ENCODE assay signal across 18 cellular contexts in genomic region chr12:44019118-44019517, GRCh38.
A peak's percentile ranks its signal among the peaks of the same experiment; 100 is the strongest.
DNase-seq lines count a peak whose midpoint lies in the region; ATAC-seq and TF ChIP-seq lines count a peak whose summit lies in the region.
"Had no signal": no experiment of that assay in that cellular context is flagged by ENCODE, and none has a peak within 500 bp of the region (broad histone marks: within the 10 kb centered on the region; RNA-seq: fewer than 3 reads in every experiment).

No MANE protein-coding gene starts in this region.

- no peak overlapping the region for H2BK120ac ChIP-seq in neuronal stem cell (ENCODE audit: low read depth, low read length)

- TF ChIP-seq CTCF in PC-3 (conservative IDR thresholded peaks at IDR 0.05; ENCODE audit: low read depth, low read length), result no peak

- H3K9ac ChIP-seq in PC-3 (ENCODE audit: low read length), result no peak overlapping the region
- no peak overlapping the region for H3K9ac ChIP-seq in neuronal stem cell (ENCODE audit: low read depth, low read length, poor library complexity)
- H3K9ac ChIP-seq: BLaER1 treated with 17β-estradiol and CSF1 and Interleukin-3, amounts not matched to agents 10 nM and 100 nM had no signal

- DNase-seq in ELF-1 (ENCODE audit: low read depth, low spot score), result peak; percentile 35
- peak; percentile 14 for DNase-seq in PC-3
- DNase-seq in iPS DF 4.7 (ENCODE audit: extremely low read depth, low spot score), result peak; percentile 25
- no peak for DNase-seq in neuronal stem cell (ENCODE audit: low spot score)
- DNase-seq in NK-92 treated with Interleukin-12 subunit alpha and Interleukin-12 subunit beta, amount 100 ng/mL, for 24 hours (lab: John Stamatoyannopoulos, UW), result no peak
- no peak for DNase-seq in NCI-H2196 (lab: John Stamatoyannopoulos, UW; ENCODE audit: unreplicated experiment)
- DNase-seq: CD8-positive, alpha-beta T cell; DMS53; EL; GOT3; NCI-H1092 treated with DMSO at 0.1 percent for 48 hours; NCI-H146; NCI-H2029 treated with DMSO at 0.1 percent for 48 hours; NCI-H748 treated with DMSO at 0.1 percent for 48 hours; PC-9 had no signal

- H3K79me2 ChIP-seq in PC-3 (ENCODE audit: low read length), result no peaks in the 10 kb centered on the region

- no peaks in the 10 kb centered on the region for H3K9me2 ChIP-seq in PC-3 (replicated peaks; ENCODE audit: low read length)

- BruUV-seq in PC-3 (replicated peaks; lab: Mats Ljungman, UMichigan), result no TSS peak

- H3K18ac ChIP-seq in neuronal stem cell (ENCODE audit: low read length), result peak overlapping the region; percentile 30

- no peaks in the 10 kb centered on the region for H3F3A ChIP-seq in PC-3 (ENCODE audit: low read length, unreplicated experiment)

- no peaks in the 10 kb centered on the region for H3K27me3 ChIP-seq in PC-3 (ENCODE audit: low read length)
- H3K27me3 ChIP-seq in neuronal stem cell (ENCODE audit: control insufficient read depth in 3 of 3, insufficient read depth in 3 of 3, low read depth in 1 of 3, low read length in 3 of 3), result no peaks in the 10 kb centered on the region
- H3K27me3 ChIP-seq: BLaER1 treated with 17β-estradiol and CSF1 and Interleukin-3, amounts not matched to agents 10 nM and 100 nM had no signal

- no peak overlapping the region for H4K8ac ChIP-seq in neuronal stem cell (ENCODE audit: low read depth, low read length)

- H3K14ac ChIP-seq in neuronal stem cell (ENCODE audit: low read length), result no peak overlapping the region

- H3K4ac ChIP-seq in neuronal stem cell (ENCODE audit: low read length), result no peak overlapping the region

- H2BK12ac ChIP-seq in neuronal stem cell (ENCODE audit: low read length), result no peak overlapping the region

- H3K4me1 ChIP-seq in PC-3 (ENCODE audit: insufficient read depth, low read length) (no peaks in the 10 kb centered on the region), neuronal stem cell (ENCODE audit: control insufficient read depth in 2 of 2, insufficient read depth in 1 of 2, low read depth in 1 of 2, low read length in 2 of 2) (peaks cover 7 to 10% of the 10 kb centered on the region in 2 donors)

- POLR2A ChIA-PET in PC-3 (lab: Charles Lee; ENCODE audit: unreplicated experiment), result no interaction called here

- H4K20me1 ChIP-seq in PC-3 (ENCODE audit: low read length), result no peaks in the 10 kb centered on the region
- H4K20me1 ChIP-seq: BLaER1 treated with 17β-estradiol and CSF1 and Interleukin-3, amounts not matched to agents 10 nM and 100 nM had no signal

- H3K79me1 ChIP-seq in neuronal stem cell (ENCODE audit: low read depth, low read length), result no peaks in the 10 kb centered on the region

- H3K4me3 ChIP-seq in PC-3 (ENCODE audit: low read length), result no peak overlapping the region
- H3K4me3 ChIP-seq in neuronal stem cell (ENCODE audit: low read length in 2 of 2), result no peak overlapping the region
- H3K4me3 ChIP-seq: BLaER1 treated with 17β-estradiol and CSF1 and Interleukin-3, amounts not matched to agents 10 nM and 100 nM; K562; PC-9 had no signal

- CTCF ChIA-PET in PC-3 (lab: Charles Lee), result no interaction called here

- ATAC-seq in PC-3 (no peak), HG02852 (IDR thresholded peaks at IDR 0.05; ENCODE audit: unreplicated experiment) (no peak)
- ATAC-seq: CD8-positive, alpha-beta T cell; K562 had no signal

- no peak overlapping the region for H3K4me2 ChIP-seq in PC-3 (ENCODE audit: low read length)
- H3K4me2 ChIP-seq in neuronal stem cell (ENCODE audit: insufficient read depth, low read length, poor library complexity, severe bottlenecking), result no peak overlapping the region
- H3K4me2 ChIP-seq: BLaER1 treated with 17β-estradiol and CSF1 and Interleukin-3, amounts not matched to agents 10 nM and 100 nM; PC-9 had no signal

- no peak overlapping the region for H2BK15ac ChIP-seq in neuronal stem cell (ENCODE audit: low read length)

- H3K36me3 ChIP-seq in PC-3 (ENCODE audit: low read depth, low read length), result no peaks in the 10 kb centered on the region
- no peaks in the 10 kb centered on the region for H3K36me3 ChIP-seq in neuronal stem cell (replicated peaks in 1 of 2; ENCODE audit: control insufficient read depth in 2 of 2, insufficient read depth in 2 of 2, low read length in 2 of 2)
- H3K36me3 ChIP-seq: BLaER1 treated with 17β-estradiol and CSF1 and Interleukin-3, amounts not matched to agents 10 nM and 100 nM had no signal

- no peak overlapping the region for H4K91ac ChIP-seq in neuronal stem cell (ENCODE audit: low read depth, low read length, poor library complexity)

- WGBS in neuronal stem cell (ENCODE audit: extremely low coverage in 2 of 2, insufficient read length in 2 of 2, insufficient replicate concordance in 1 of 2), 2 donors, result no CpG with 5 or more reads among the region's 2 CpGs

- H2BK5ac ChIP-seq in neuronal stem cell (ENCODE audit: low read length), result no peak overlapping the region

- H3K23ac ChIP-seq in neuronal stem cell (ENCODE audit: low read depth, low read length, poor library complexity), result no peak overlapping the region

- intact Hi-C loops in PC-3 (cut with micrococcal nuclease), result loop anchor here (5.0 kb wide), 2 partner anchors 62 to 368 kb away; no protein-coding TSS in a partner anchor

- H2AFZ ChIP-seq in PC-3 (ENCODE audit: low read length) (no peak overlapping the region), neuronal stem cell (ENCODE audit: low read length) (peak overlapping the region; percentile 2)
- H2AFZ ChIP-seq: PC-9 had no signal

- H3K27ac ChIP-seq in PC-3 (ENCODE audit: low read length), result no peak overlapping the region
- no peak overlapping the region for H3K27ac ChIP-seq in neuronal stem cell (replicated peaks; ENCODE audit: low read length)
- H3K27ac ChIP-seq: BLaER1 treated with 17β-estradiol and CSF1 and Interleukin-3, amounts not matched to agents 10 nM and 100 nM; PC-9 had no signal

- no peaks in the 10 kb centered on the region for H3K9me3 ChIP-seq in PC-3 (ENCODE audit: low read length)
- no peaks in the 10 kb centered on the region for H3K9me3 ChIP-seq in neuronal stem cell (replicated peaks in 1 of 2; ENCODE audit: control insufficient read depth in 2 of 2, insufficient read depth in 1 of 2, low read depth in 1 of 2, low read length in 2 of 2)

- no peak overlapping the region for H2AK5ac ChIP-seq in neuronal stem cell (ENCODE audit: low read depth, low read length)

Comparison
In these comparisons a context has a peak if more than half of its experiments do, and no peak if none do; other contexts are left out.
1. DNase-seq: peak in ELF-1 (single experiment), PC-3 (single experiment) and iPS DF 4.7 (single experiment); none in neuronal stem cell (single experiment), NK-92 treated with Interleukin-12 subunit alpha and Interleukin-12 subunit beta, amount 100 ng/mL, for 24 hours (single experiment) and NCI-H2196 (single experiment).